9 cellular contexts compared by ENCODE assay signal in genomic region chr9:4235951-4236804, GRCh38.
A peak's percentile ranks its signal among the peaks of the same experiment; 100 is the strongest.
DNase-seq lines count a peak whose midpoint lies in the region; ATAC-seq and TF ChIP-seq lines count a peak whose summit lies in the region.
"Had no signal": no experiment of that assay in that cellular context is flagged by ENCODE, and none has a peak within 500 bp of the region (broad histone marks: within the 10 kb centered on the region; RNA-seq: fewer than 3 reads in every experiment).

No MANE protein-coding gene starts in this region.

- peak overlapping the region; percentile 65; the same call in 1 of the 2 replicates for H2AK5ac ChIP-seq in IMR-90 (ENCODE audit: low read depth, low read length)

- no TSS peak for BruUV-seq in IMR-90 (replicated peaks; lab: Mats Ljungman, UMichigan)

- H3K9me3 Mint-ChIP-seq in CD14-positive monocyte, result peaks cover 0 to 2% (median 0%) of the 10 kb centered on the region in 7 donors

- H3K4me3 ChIP-seq in IMR-90 (ENCODE audit: insufficient read depth, low read depth, low read length), result no peak overlapping the region
- H3K4me3 ChIP-seq in colonic mucosa, result no peak overlapping the region
- no peak overlapping the region for H3K4me3 ChIP-seq in mucosa of descending colon

- peak overlapping the region; percentile 31; the same call in 1 of the 2 replicates for H3K4me2 ChIP-seq in IMR-90 (ENCODE audit: low read depth, low read length)

- TF ChIP-seq POLR2A in IMR-90 (IDR thresholded peaks at IDR 0.05; ENCODE audit: low read depth, low read length), result no peak

- H3K4me3 Mint-ChIP-seq in CD14-positive monocyte, result no peak overlapping the region

- H3K79me1 ChIP-seq in IMR-90 (ENCODE audit: low read depth in 1 of 2, low read length in 2 of 2), result peaks cover 24 to 43% of the 10 kb centered on the region in 2 experiments

- H2AFZ ChIP-seq in IMR-90 (replicated peaks; ENCODE audit: low read length, poor library complexity), result no peak overlapping the region

- peaks cover 0 to 1% (median 0%) of the 10 kb centered on the region in 3 donors for H3K27me3 Mint-ChIP-seq in CD14-positive monocyte (ENCODE audit: low read depth in 3 of 3)

- H4K8ac ChIP-seq in IMR-90 (ENCODE audit: low read depth in 2 of 2, low read length in 2 of 2), result peak overlapping the region in 1 of 2 experiments; percentile 28; a peak in 2 of 4 replicates

- H2BK20ac ChIP-seq in IMR-90 (ENCODE audit: low read depth, low read length), result peak overlapping the region; percentile 74

- TF ChIP-seq CTCF in IMR-90 (conservative IDR thresholded peaks at IDR 0.05; ENCODE audit: low read depth, low read length) (no peak), colonic mucosa (IDR thresholded peaks at IDR 0.05) (no peak), mucosa of descending colon (IDR thresholded peaks at IDR 0.05) (no peak), CD14-positive monocyte (IDR thresholded peaks at IDR 0.05) (no peak)

- peak overlapping the region; percentile 37 for H4K91ac ChIP-seq in IMR-90 (ENCODE audit: insufficient read depth, low read depth, low read length)

- POLR2A ChIA-PET in IMR-90 (lab: Charles Lee; ENCODE audit: unreplicated experiment), result interaction anchor here (0.7 kb wide), 1 partner anchor 95 kb away, joined by 10 read pairs; no protein-coding TSS in a partner anchor

- TF ChIP-seq RAD21 in IMR-90 (IDR thresholded peaks at IDR 0.05; ENCODE audit: low read length), result no peak

- H3K27me3 ChIP-seq in IMR-90 (ENCODE audit: control insufficient read depth, insufficient read depth, low read length), result no peaks in the 10 kb centered on the region
- H3K27me3 ChIP-seq in colonic mucosa, result no peaks in the 10 kb centered on the region

- H3K4me1 ChIP-seq in IMR-90 (ENCODE audit: control insufficient read depth, insufficient read depth, low read length) (peaks cover 10% of the 10 kb centered on the region), colonic mucosa (no peaks in the 10 kb centered on the region), mucosa of descending colon (ENCODE audit: low read depth) (peaks cover 5% of the 10 kb centered on the region)

- CTCF ChIA-PET in IMR-90 (lab: Yijun Ruan, JAX), result interaction anchor here (0.8 kb wide), 1 partner anchor 458 kb away, joined by 3 read pairs; no protein-coding TSS in a partner anchor

- in situ Hi-C loops in Caki2 (cut with HindIII; ENCODE audit: low pct_unique_long_range_greater_than_20kb, low sequenced_read_pairs) (no loop called here), IMR-90 (cut with MboI; ENCODE audit: low sequenced_read_pairs) (no loop called here)

- H3K4ac ChIP-seq in IMR-90 (ENCODE audit: low read depth, low read length), result peak overlapping the region; percentile 59; the same call in 1 of the 2 replicates

- ATAC-seq in IMR-90 (ENCODE audit: low read depth) (peak; percentile 28), mucosa of descending colon (peak; percentile 98), GM19328 (IDR thresholded peaks at IDR 0.05; ENCODE audit: unreplicated experiment) (no peak), HG02870 (IDR thresholded peaks at IDR 0.05; ENCODE audit: unreplicated experiment) (no peak), GM18858 (IDR thresholded peaks at IDR 0.05; ENCODE audit: unreplicated experiment) (no peak)

- H3K18ac ChIP-seq in IMR-90 (ENCODE audit: low read depth, low read length), result peak overlapping the region; percentile 62; the same call in 1 of the 2 replicates

- no peaks in the 10 kb centered on the region; the same call in 1 of the 2 replicates for H4K20me1 ChIP-seq in IMR-90 (ENCODE audit: insufficient read depth, low read length)

- peaks cover 10% of the 10 kb centered on the region for H3K4me1 Mint-ChIP-seq in CD14-positive monocyte

- DNase-seq in Caki2 (ENCODE audit: low read depth) (peak; percentile 94), IMR-90 (peak; percentile 62), colonic mucosa (no peak), mucosa of descending colon (peak in 1 of 3 donors; percentile 55), CD14-positive monocyte (ENCODE audit: low spot score) (no peak)
- DNase-seq: amniotic stem cell had no signal

- dilution Hi-C loops in IMR-90 (cut with HindIII; ENCODE audit: low sequenced_read_pairs, unreplicated experiment), result no loop called here

- H3K36me3 Mint-ChIP-seq in CD14-positive monocyte, result no peaks in the 10 kb centered on the region

- H3K36me3 ChIP-seq in IMR-90 (ENCODE audit: control insufficient read depth, insufficient read depth, low read length) (no peaks in the 10 kb centered on the region; the same call in 1 of the 2 replicates), colonic mucosa (no peaks in the 10 kb centered on the region), mucosa of descending colon (ENCODE audit: low read depth) (no peaks in the 10 kb centered on the region)

- peak overlapping the region; percentile 44; the same call in 1 of the 2 replicates for H4K5ac ChIP-seq in IMR-90 (ENCODE audit: low read depth, low read length)

- H3K27ac ChIP-seq in IMR-90 (ENCODE audit: insufficient read depth, low read length) (no peak overlapping the region), colonic mucosa (peak overlapping the region; percentile 4)

- H2AK9ac ChIP-seq in IMR-90 (replicated peaks; ENCODE audit: low read depth, low read length, poor library complexity), result no peak overlapping the region

- H3K23ac ChIP-seq in IMR-90 (ENCODE audit: low read depth, low read length), result peak overlapping the region; percentile 51; the same call in 1 of the 2 replicates

- peaks cover 5% of the 10 kb centered on the region; the same call in 1 of the 2 replicates for H3K9me1 ChIP-seq in IMR-90 (ENCODE audit: insufficient read depth, low read length)

- peak overlapping the region; percentile 78 for H2BK120ac ChIP-seq in IMR-90 (ENCODE audit: low read depth, low read length)

- peak overlapping the region; percentile 55; the same call in 1 of the 2 replicates for H3K14ac ChIP-seq in IMR-90 (replicated peaks; ENCODE audit: low read depth, low read length)

- H3K9ac ChIP-seq in IMR-90 (ENCODE audit: low read depth, low read length), result no peak overlapping the region; the same call in 1 of the 2 replicates
- H3K9ac ChIP-seq in colonic mucosa (ENCODE audit: low read depth in 2 of 2, low read length in 2 of 2), result no peak overlapping the region

- H3K9me3 ChIP-seq in IMR-90 (ENCODE audit: control insufficient read depth, insufficient read depth, low read length) (no peaks in the 10 kb centered on the region), colonic mucosa (no peaks in the 10 kb centered on the region), mucosa of descending colon (no peaks in the 10 kb centered on the region)

- H2BK5ac ChIP-seq in IMR-90 (ENCODE audit: low read depth, low read length, poor library complexity, severe bottlenecking), result no peak overlapping the region

- H3K56ac ChIP-seq in IMR-90 (ENCODE audit: extremely low read depth, insufficient read depth, low read length), result no peak overlapping the region

- intact Hi-C loops in IMR-90 (cut with micrococcal nuclease) (loop anchor here (5.0 kb wide), 1 partner anchor 131 kb away; no protein-coding TSS in a partner anchor), colonic mucosa (cut with DNase I) (no loop called here), mucosa of descending colon (cut with DNase I, micrococcal nuclease) (no loop called here), CD14-positive monocyte (cut with micrococcal nuclease) (no loop called here)

- no CpG with 5 or more reads among the region's 5 CpGs for WGBS in IMR-90 (ENCODE audit: extremely low coverage in 2 of 2, insufficient read length in 1 of 2), 2 experiments

- H3K27ac Mint-ChIP-seq in CD14-positive monocyte, result no peak overlapping the region

- peak overlapping the region; percentile 75; the same call in 1 of the 3 replicates for H2BK15ac ChIP-seq in IMR-90 (ENCODE audit: low read depth, low read length)

TF ChIP-seq in IMR-90, 13 proteins besides CTCF, POLR2A, EP300 and RAD21:
- TF ChIP-seq MXI1 (IDR thresholded peaks at IDR 0.05; ENCODE audit: borderline replicate concordance, low read depth, low read length) (no peak), ELK1 (IDR thresholded peaks at IDR 0.05; ENCODE audit: borderline replicate concordance, low read depth, low read length) (no peak), CEBPB (IDR thresholded peaks at IDR 0.05; ENCODE audit: low read depth, low read length) (no peak), MAFK (IDR thresholded peaks at IDR 0.05; ENCODE audit: low read depth, low read length) (no peak)
TF ChIP-seq in IMR-90: peak in this region for 0.

Comparison
In these comparisons a context has a peak if more than half of its experiments do, and no peak if none do; other contexts are left out.
1. DNase-seq: peak in Caki2 (single experiment) and IMR-90 (single experiment); none in colonic mucosa (single experiment) and CD14-positive monocyte (single experiment).
2. ATAC-seq: peak in IMR-90 (single experiment) and mucosa of descending colon (single experiment); none in GM19328 (single experiment), HG02870 (single experiment) and GM18858 (single experiment).